Comparison of ENCODE assay signal across 13 cellular contexts in the genomic region with DNA sequence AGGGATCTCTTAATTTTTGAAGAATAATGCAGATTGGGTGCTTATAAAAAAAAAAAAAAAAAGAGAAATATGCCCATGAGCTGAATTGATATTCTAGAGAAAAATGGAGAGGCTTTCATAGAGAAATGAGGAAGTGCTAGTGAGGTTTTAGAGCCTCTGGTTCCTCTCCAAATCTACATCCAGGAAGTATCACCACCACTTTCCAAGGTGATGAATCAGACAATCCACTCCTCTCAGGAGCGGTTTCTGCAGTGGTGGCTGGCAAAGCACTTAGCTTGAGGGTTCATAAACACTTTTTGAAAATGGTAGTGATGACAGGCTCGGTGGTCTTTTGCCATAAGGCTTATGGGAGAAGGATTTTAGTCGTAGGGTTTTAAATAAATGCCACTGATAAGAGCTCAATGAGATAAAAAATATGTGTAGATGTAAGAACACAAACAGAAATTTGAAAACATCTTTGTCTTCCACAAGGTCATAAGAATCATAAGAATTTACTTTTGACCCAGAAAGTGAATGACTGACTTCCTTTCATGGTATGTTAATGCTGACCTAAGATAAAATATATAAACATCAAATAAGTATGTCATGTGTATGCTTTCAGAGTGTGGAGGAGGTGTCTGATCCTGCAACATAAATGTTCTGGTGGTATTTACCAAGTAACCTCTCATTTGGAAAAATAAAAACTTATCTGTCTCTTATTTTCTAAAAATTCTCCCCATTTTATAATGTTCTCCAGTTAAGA. TPM values are rescaled to one million over a fixed set of nuclear protein-coding genes. Genes with fewer than 3 reads are reported as not detected.
DNase-seq lines count a peak whose midpoint lies in the region; TF ChIP-seq lines count a peak whose summit lies in the region.
"Had no signal": no experiment of that assay in that cellular context is flagged by ENCODE, and none has a peak within 500 bp of the region (broad histone marks: within the 10 kb centered on the region; RNA-seq: fewer than 3 reads in every experiment).

No MANE protein-coding gene starts in this region.

- H3K9me3 Mint-ChIP-seq in MCF 10A (ENCODE audit: unreplicated experiment): no peaks in the 10 kb centered on the region
- no peaks in the 10 kb centered on the region for H3K9me3 Mint-ChIP-seq in mesothelial cell of epicardium
- H3K9me3 Mint-ChIP-seq: activated T-helper 2 cell treated with anti-CD3 and anti-CD28 coated beads, Interferon-gamma antibody, Interleukin-2, Interleukin-4, amounts not matched to agents 10 μg/mL and 5 μg/mL and 100 μg/mL, durations not matched to agents 14 hours and 24 hours and 36 hours had no signal

- H3K4me1 Mint-ChIP-seq in MCF 10A (ENCODE audit: insufficient read depth, unreplicated experiment): peaks cover 34% of the 10 kb centered on the region
- peaks cover 26% of the 10 kb centered on the region for H3K4me1 Mint-ChIP-seq in mesothelial cell of epicardium

- BruUV-seq in MCF 10A (replicated peaks; lab: Mats Ljungman, UMichigan): no TSS peak

- POLR2A ChIA-PET in MCF 10A (lab: Yijun Ruan, JAX): interaction anchor here (0.5 to 6.5 kb wide), 36 partner anchors 11 to 287 kb away, joined by 3 to 192 read pairs (median 6); partner anchors contain the start of genes DSC3 and DSG3

- H3K27me3 Mint-ChIP-seq in MCF 10A (ENCODE audit: insufficient read depth, unreplicated experiment) (no peaks in the 10 kb centered on the region), mesothelial cell of epicardium (ENCODE audit: low read depth) (no peaks in the 10 kb centered on the region)

- H3K27ac Mint-ChIP-seq in MCF 10A (ENCODE audit: low read depth, unreplicated experiment) (peak overlapping the region; percentile 97), mesothelial cell of epicardium (peak overlapping the region; percentile 45)
- H3K27ac Mint-ChIP-seq: activated T-helper 2 cell treated with anti-CD3 and anti-CD28 coated beads, Interferon-gamma antibody, Interleukin-2, Interleukin-4, amounts not matched to agents 10 μg/mL and 5 μg/mL and 100 μg/mL, durations not matched to agents 14 hours and 24 hours and 36 hours had no signal

- H3K4me3 Mint-ChIP-seq in MCF 10A (ENCODE audit: unreplicated experiment): peak overlapping the region; percentile 59
- H3K4me3 Mint-ChIP-seq in mesothelial cell of epicardium: no peak overlapping the region

- H3K36me3 Mint-ChIP-seq in MCF 10A (ENCODE audit: insufficient read depth, unreplicated experiment): no peaks in the 10 kb centered on the region
- no peaks in the 10 kb centered on the region for H3K36me3 Mint-ChIP-seq in mesothelial cell of epicardium

- intact Hi-C loops in MCF 10A (cut with micrococcal nuclease): no loop called here

- DNase-seq in Daoy (ENCODE audit: low read depth) (peak; percentile 74), NOMO-1 (lab: John Stamatoyannopoulos, UW; ENCODE audit: unreplicated experiment in 2 of 2) (peak; percentile 18 to 69), MCF 10A (ENCODE audit: unreplicated experiment) (peak; percentile 83), mesothelial cell of epicardium (ENCODE audit: low spot score in 2 of 2, unreplicated experiment in 2 of 2) (no peak), DMS153 treated with DMSO at 0.1 percent for 48 hours (lab: John Stamatoyannopoulos, UW; ENCODE audit: unreplicated experiment) (no peak), T-helper 2 cell (no peak), NCI-H748 (lab: John Stamatoyannopoulos, UW; ENCODE audit: unreplicated experiment) (no peak), NK-92 (lab: John Stamatoyannopoulos, UW; ENCODE audit: unreplicated experiment) (no peak)
- DNase-seq: activated CD4-positive, CD25-positive, alpha-beta regulatory T cell treated with anti-CD3 and anti-CD28 coated beads, Interleukin-2, amount 50 U/mL, for 72 hours; EL; NCI-H187 treated with DMSO at 0.1 percent for 48 hours had no signal

- no peak for TF ChIP-seq CTCF in MCF 10A (IDR thresholded peaks at IDR 0.05; ENCODE audit: unreplicated experiment)
- no peak for TF ChIP-seq CTCF in mesothelial cell of epicardium (IDR thresholded peaks at IDR 0.05; ENCODE audit: unreplicated experiment)

- CTCF ChIA-PET in MCF 10A (lab: Yijun Ruan, JAX): interaction anchor here (0.6 to 1.8 kb wide), 9 partner anchors 18 to 526 kb away, joined by 3 to 5 read pairs (median 3); no protein-coding TSS in a partner anchor

RNA-seq across cellular contexts. Expression of gene DSG1, which starts 42.1 kb away (rescaled TPM):
- total RNA-seq in Daoy (2014; rRNA removed; shearing (Covaris generic)): not detected in 2 replicates
- total RNA-seq in MCF 10A (2022) (not detected in 2 replicates), mesothelial cell of epicardium (0.07 to 0.18 TPM (median 0.09 TPM) in 3 replicates)
- total RNA-seq: activated T-helper 2 cell treated with anti-CD3 and anti-CD28 coated beads, Interferon-gamma antibody, Interleukin-2, Interleukin-4, amounts not matched to agents 10 μg/mL and 5 μg/mL and 100 μg/mL, durations not matched to agents 14 hours and 24 hours and 36 hours; RPMI7951 had no signal

Comparison
In these comparisons a context has a peak if more than half of its experiments do, and no peak if none do; other contexts are left out.
1. DNase-seq: peak in Daoy (single experiment), NOMO-1 (2 of 2) and MCF 10A (single experiment); none in mesothelial cell of epicardium (0 of 2), DMS153 treated with DMSO at 0.1 percent for 48 hours (single experiment), T-helper 2 cell (0 of 5), NCI-H748 (single experiment) and NK-92 (single experiment).